Comparison of ENCODE assay signal across 8 cellular contexts in the genomic region with DNA sequence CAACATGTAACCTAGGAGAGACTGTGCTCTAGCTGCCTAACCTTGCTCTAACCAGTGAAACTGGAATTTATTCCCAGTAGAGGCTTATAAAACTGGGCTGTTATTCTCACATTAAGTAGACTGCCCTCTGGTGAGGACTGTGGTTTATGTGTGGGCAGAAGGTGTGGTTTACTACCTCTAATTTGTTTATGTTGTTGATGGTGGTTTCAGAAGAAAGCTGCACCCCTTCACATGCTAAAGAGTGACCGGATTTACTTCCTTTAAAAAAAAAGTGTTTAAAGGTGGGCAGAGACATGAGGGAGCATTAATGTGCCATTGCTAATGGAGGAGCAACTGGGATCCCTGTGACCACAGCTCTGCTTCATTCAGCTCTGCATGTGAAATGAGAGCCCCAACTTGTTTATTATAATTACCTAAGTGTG.
DNase-seq lines count a peak whose midpoint lies in the region; ATAC-seq and TF ChIP-seq lines count a peak whose summit lies in the region.

No MANE protein-coding gene starts in this region.

- H3K9me3 Mint-ChIP-seq in stimulated activated effector memory CD8-positive, alpha-beta T cell treated with anti-CD3 and anti-CD28 coated beads, Interleukin-12 subunit alpha, Interleukin-12 subunit beta, amount 100 ng/mL, for 72 hours: no peaks in the 10 kb centered on the region
- H3K9me3 Mint-ChIP-seq in activated CD4-positive, alpha-beta memory T cell treated with anti-CD3 and anti-CD28 coated beads for 36 hours: no peaks in the 10 kb centered on the region

- H3K27me3 ChIP-seq in stomach: no peaks in the 10 kb centered on the region

- H3K27ac ChIP-seq in stomach: peak overlapping the region; percentile 63 to 94 (median 87)

- 19 to 39% (median 32%) methylated on average over 1 of the region's 1 CpG for WGBS in stomach, 5 donors

- peak; percentile 21 for TF ChIP-seq CTCF in astrocyte of the spinal cord (IDR thresholded peaks at IDR 0.05; ENCODE audit: low read depth, low read length)
- TF ChIP-seq CTCF in stomach (IDR thresholded peaks at IDR 0.05): peak in 1 of 7 experiments; percentile 37

- H3K4me1 ChIP-seq in stomach: peaks cover 17 to 54% (median 40%) of the 10 kb centered on the region in 4 donors

- no peaks in the 10 kb centered on the region for H3K9me3 ChIP-seq in stomach

- H3K36me3 ChIP-seq in stomach: no peaks in the 10 kb centered on the region

- in situ Hi-C loops in astrocyte of the spinal cord (cut with HindIII; ENCODE audit: low sequenced_read_pairs): no loop called here

- POLR2A ChIA-PET in activated CD4-positive, alpha-beta memory T cell treated with anti-CD3 and anti-CD28 coated beads for 36 hours (lab: Charles Lee): no interaction called here

- H3K27me3 Mint-ChIP-seq in activated CD4-positive, alpha-beta memory T cell treated with anti-CD3 and anti-CD28 coated beads for 36 hours: no peaks in the 10 kb centered on the region

- H3K4me3 Mint-ChIP-seq in stimulated activated effector memory CD8-positive, alpha-beta T cell treated with anti-CD3 and anti-CD28 coated beads, Interleukin-12 subunit alpha, Interleukin-12 subunit beta, amount 100 ng/mL, for 72 hours: no peak overlapping the region
- no peak overlapping the region for H3K4me3 Mint-ChIP-seq in activated CD4-positive, alpha-beta memory T cell treated with anti-CD3 and anti-CD28 coated beads for 36 hours

- TF ChIP-seq POLR2A in stomach (IDR thresholded peaks at IDR 0.05): no peak

- H3K36me3 Mint-ChIP-seq in stimulated activated effector memory CD8-positive, alpha-beta T cell treated with anti-CD3 and anti-CD28 coated beads, Interleukin-12 subunit alpha, Interleukin-12 subunit beta, amount 100 ng/mL, for 72 hours: no peaks in the 10 kb centered on the region
- no peaks in the 10 kb centered on the region for H3K36me3 Mint-ChIP-seq in activated CD4-positive, alpha-beta memory T cell treated with anti-CD3 and anti-CD28 coated beads for 36 hours

- H3K27ac Mint-ChIP-seq in stimulated activated effector memory CD8-positive, alpha-beta T cell treated with anti-CD3 and anti-CD28 coated beads, Interleukin-12 subunit alpha, Interleukin-12 subunit beta, amount 100 ng/mL, for 72 hours: no peak overlapping the region
- no peak overlapping the region for H3K27ac Mint-ChIP-seq in activated CD4-positive, alpha-beta memory T cell treated with anti-CD3 and anti-CD28 coated beads for 36 hours

- no peaks in the 10 kb centered on the region for H3K4me1 Mint-ChIP-seq in stimulated activated effector memory CD8-positive, alpha-beta T cell treated with anti-CD3 and anti-CD28 coated beads, Interleukin-12 subunit alpha, Interleukin-12 subunit beta, amount 100 ng/mL, for 72 hours
- H3K4me1 Mint-ChIP-seq in activated CD4-positive, alpha-beta memory T cell treated with anti-CD3 and anti-CD28 coated beads for 36 hours (ENCODE audit: low read depth): no peaks in the 10 kb centered on the region

- CTCF ChIA-PET in activated CD4-positive, alpha-beta memory T cell treated with anti-CD3 and anti-CD28 coated beads for 36 hours (lab: Charles Lee): no interaction called here

- ATAC-seq in HG03280 (IDR thresholded peaks at IDR 0.05; ENCODE audit: unreplicated experiment): peak; percentile 69
- ATAC-seq in stimulated activated effector memory CD8-positive, alpha-beta T cell treated with anti-CD3 and anti-CD28 coated beads, Interleukin-12 subunit alpha, Interleukin-12 subunit beta, amount 100 ng/mL, for 72 hours: no peak

- intact Hi-C loops in stomach (cut with DNase I; ENCODE audit: low total_unique reads): no loop called here
- intact Hi-C loops in activated CD4-positive, alpha-beta memory T cell treated with anti-CD3 and anti-CD28 coated beads for 36 hours (cut with micrococcal nuclease): no loop called here

- no peak for TF ChIP-seq EP300 in stomach (IDR thresholded peaks at IDR 0.05)

- DNase-seq in NCI-H82 (lab: John Stamatoyannopoulos, UW) (peak; percentile 12), NCI-H82 treated with DMSO at 0.1 percent for 48 hours (lab: John Stamatoyannopoulos, UW; ENCODE audit: unreplicated experiment) (no peak), astrocyte of the spinal cord (ENCODE audit: low read depth, low spot score) (no peak), stomach (no peak), glomerular visceral epithelial cell (ENCODE audit: extremely low spot score) (no peak)
- DNase-seq in stimulated activated effector memory CD8-positive, alpha-beta T cell treated with anti-CD3 and anti-CD28 coated beads, Interleukin-12 subunit alpha, Interleukin-12 subunit beta, amount 100 ng/mL, for 72 hours (ENCODE audit: low spot score in 2 of 2): no peak
- DNase-seq in activated CD4-positive, alpha-beta memory T cell treated with anti-CD3 and anti-CD28 coated beads for 36 hours: no peak

- H3K4me3 ChIP-seq in astrocyte of the spinal cord (ENCODE audit: low read depth, low read length) (no peak overlapping the region), stomach (no peak overlapping the region)
